ENCODE assay signal across 12 cellular contexts in the genomic region with DNA sequence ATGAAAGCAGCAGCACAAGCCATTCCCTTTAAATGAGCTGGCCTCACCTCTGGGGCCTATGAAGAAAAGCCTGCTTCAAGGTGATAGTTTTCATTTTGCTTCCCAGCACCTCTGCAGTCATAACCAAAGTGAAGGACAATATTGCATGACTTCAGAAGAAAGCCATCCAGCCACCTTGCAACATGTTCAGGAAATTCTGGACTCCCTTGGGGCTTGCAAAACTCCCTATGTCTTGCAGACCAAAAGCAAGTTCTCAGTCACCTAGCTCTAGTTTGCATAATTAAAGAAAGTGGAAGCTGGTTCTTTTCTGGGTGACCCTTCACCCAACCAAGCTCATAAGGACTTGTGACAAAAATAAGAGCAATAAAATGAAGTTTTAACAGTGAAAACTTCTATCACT.
DNase-seq lines count a peak whose midpoint lies in the region; ATAC-seq lines count a peak whose summit lies in the region.
"Had no signal": no experiment of that assay in that cellular context is flagged by ENCODE, and none has a peak within 500 bp of the region (broad histone marks: within the 10 kb centered on the region; RNA-seq: fewer than 3 reads in every experiment).

No MANE protein-coding gene starts in this region.

- no peak overlapping the region for H3K4me2 ChIP-seq in GM23248 (ENCODE audit: unreplicated experiment)

- DNase-seq in GM23248 (peak; percentile 5), memory B cell (ENCODE audit: low spot score in 2 of 2) (peak in 1 of 2 donors; percentile 6), C1 segment of cervical spinal cord (lab: John Stamatoyannopoulos, UW) (no peak), kidney tubule cell (ENCODE audit: low spot score) (no peak), substantia nigra (lab: John Stamatoyannopoulos, UW) (no peak), cortex of kidney (lab: John Stamatoyannopoulos, UW) (no peak)
- DNase-seq: activated naive CD8-positive, alpha-beta T cell treated with anti-CD3 and anti-CD28 coated beads, Interleukin-2, amount 50 U/mL, for 24 hours; esophagus squamous epithelium; mesenchymal stem cell; WERI-Rb-1 had no signal

- H3K9me2 ChIP-seq in GM23248 (ENCODE audit: insufficient read depth), result no peaks in the 10 kb centered on the region

- H3K79me2 ChIP-seq in GM23248 (ENCODE audit: insufficient read depth), result no peaks in the 10 kb centered on the region

- H3K27ac ChIP-seq in GM23248 (no peak overlapping the region), substantia nigra (ENCODE audit: low read depth, low read length, poor library complexity, severe bottlenecking) (no peak overlapping the region)
- H3K27ac ChIP-seq: esophagus squamous epithelium, WERI-Rb-1 had no signal

- no peaks in the 10 kb centered on the region for H3K27me3 Mint-ChIP-seq in memory B cell
- H3K27me3 Mint-ChIP-seq: activated naive CD8-positive, alpha-beta T cell treated with anti-CD3 and anti-CD28 coated beads, Interleukin-2, amount 50 U/mL, for 24 hours had no signal

- H3K9me3 ChIP-seq in GM23248 (ENCODE audit: low read depth), result no peaks in the 10 kb centered on the region

- H3K9me3 Mint-ChIP-seq in memory B cell, result peaks cover 8% of the 10 kb centered on the region

- peaks cover 7% of the 10 kb centered on the region for H3K4me1 Mint-ChIP-seq in memory B cell
- H3K4me1 Mint-ChIP-seq: activated naive CD8-positive, alpha-beta T cell treated with anti-CD3 and anti-CD28 coated beads, Interleukin-2, amount 50 U/mL, for 24 hours had no signal

- H3F3A ChIP-seq in GM23248 (ENCODE audit: insufficient read depth), result no peaks in the 10 kb centered on the region

- H3K36me3 Mint-ChIP-seq in memory B cell, result peaks cover 7% of the 10 kb centered on the region

- no peaks in the 10 kb centered on the region for H4K20me1 ChIP-seq in GM23248 (ENCODE audit: insufficient read depth)

- no peak overlapping the region for H3K9ac ChIP-seq in GM23248

- no peaks in the 10 kb centered on the region for H3K4me1 ChIP-seq in GM23248 (ENCODE audit: insufficient read depth)
- H3K4me1 ChIP-seq: esophagus squamous epithelium had no signal

- H3K4me3 ChIP-seq in GM23248, result no peak overlapping the region
- H3K4me3 ChIP-seq: esophagus squamous epithelium had no signal

- ATAC-seq in GM18907 (IDR thresholded peaks at IDR 0.05; ENCODE audit: unreplicated experiment) (peak; percentile 95), HG03469 (IDR thresholded peaks at IDR 0.05; ENCODE audit: unreplicated experiment) (peak; percentile 90), memory B cell (ENCODE audit: low read depth) (peak; percentile 94)
- ATAC-seq: activated naive CD8-positive, alpha-beta T cell treated with anti-CD3 and anti-CD28 coated beads, Interleukin-2, amount 50 U/mL, for 24 hours had no signal

- in situ Hi-C loops in GM23248 (cut with MboI), result no loop called here

- H2AFZ ChIP-seq in GM23248, result no peak overlapping the region

- no peak overlapping the region for H3K27ac Mint-ChIP-seq in memory B cell
- H3K27ac Mint-ChIP-seq: activated naive CD8-positive, alpha-beta T cell treated with anti-CD3 and anti-CD28 coated beads, Interleukin-2, amount 50 U/mL, for 24 hours had no signal

- no peak overlapping the region for H3K4me3 Mint-ChIP-seq in memory B cell
- H3K4me3 Mint-ChIP-seq: activated naive CD8-positive, alpha-beta T cell treated with anti-CD3 and anti-CD28 coated beads, Interleukin-2, amount 50 U/mL, for 24 hours had no signal

- H3K27me3 ChIP-seq in GM23248 (replicated peaks; ENCODE audit: insufficient read depth), result no peaks in the 10 kb centered on the region
- H3K27me3 ChIP-seq: esophagus squamous epithelium had no signal

- H3K36me3 ChIP-seq in GM23248 (ENCODE audit: low read depth), result no peaks in the 10 kb centered on the region
- H3K36me3 ChIP-seq: esophagus squamous epithelium, WERI-Rb-1 had no signal
